ENCODE assay signal across 14 cellular contexts in the genomic region with DNA sequence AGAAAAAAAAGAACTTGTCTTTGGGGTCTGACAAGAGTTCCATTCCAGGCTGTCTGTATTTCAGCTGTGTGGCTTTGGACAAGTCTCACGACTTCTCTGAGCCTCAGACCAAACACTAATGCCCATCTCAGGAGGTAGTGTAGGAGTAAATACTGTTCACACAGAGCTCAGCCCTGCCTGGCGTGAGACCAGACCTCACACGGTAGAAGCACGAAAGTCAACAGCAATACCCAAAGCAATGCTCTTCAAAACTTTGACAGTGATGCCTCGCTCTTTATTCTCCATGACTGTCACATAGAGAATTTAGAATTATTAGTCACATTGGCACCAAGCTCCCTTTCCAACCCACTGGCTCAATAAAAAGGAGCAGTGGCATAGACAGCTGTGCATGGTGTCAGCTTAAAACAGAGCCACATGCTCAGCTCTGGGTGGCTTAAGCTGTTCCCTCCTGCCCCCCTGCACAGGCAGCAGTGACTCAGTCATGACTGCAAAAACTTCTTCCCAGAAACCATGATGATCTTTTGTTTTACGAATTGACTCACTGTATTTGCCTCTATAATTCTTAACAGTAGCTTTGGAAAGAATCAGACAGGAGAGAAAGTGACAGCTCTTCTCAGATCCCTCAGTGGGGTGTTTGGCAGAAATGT.
DNase-seq lines count a peak whose midpoint lies in the region; ATAC-seq and TF ChIP-seq lines count a peak whose summit lies in the region.
"Had no signal": no experiment of that assay in that cellular context is flagged by ENCODE, and none has a peak within 500 bp of the region (broad histone marks: within the 10 kb centered on the region; RNA-seq: fewer than 3 reads in every experiment).

No MANE protein-coding gene starts in this region.

- intact Hi-C loops in activated naive CD4-positive, alpha-beta T cell treated with anti-CD3 and anti-CD28 coated beads for 36 hours (cut with micrococcal nuclease), result loop anchor here (2.0 to 10.0 kb wide), 4 partner anchors 19 to 399 kb away; no protein-coding TSS in a partner anchor
- intact Hi-C loops in CD14-positive monocyte (cut with micrococcal nuclease) (no loop called here), Caco-2 (cut with micrococcal nuclease; ENCODE audit: unreplicated experiment) (loop anchor here (5.0 kb wide), 1 partner anchor 96 kb away; no protein-coding TSS in a partner anchor), Right ventricle myocardium superior (cut with DNase I) (no loop called here)

- H3K27me3 ChIP-seq in RWPE2 (ENCODE audit: insufficient read depth, poor library complexity, severe bottlenecking), result peaks cover under 1% of the 10 kb centered on the region
- no peaks in the 10 kb centered on the region for H3K27me3 ChIP-seq in Caco-2 (replicated peaks; ENCODE audit: control insufficient read depth, insufficient read depth, low read length)

- POLR2A ChIA-PET in Caco-2 (lab: Charles Lee), result no interaction called here

- H3K4me3 Mint-ChIP-seq in activated naive CD4-positive, alpha-beta T cell treated with anti-CD3 and anti-CD28 coated beads for 36 hours, result no peak overlapping the region
- H3K4me3 Mint-ChIP-seq in activated naive CD4-positive, alpha-beta T cell treated with anti-CD3 and anti-CD28 coated beads, Interleukin-2, amount 10 ng/mL, durations not matched to agents 7 days and 5 days, result no peak overlapping the region
- H3K4me3 Mint-ChIP-seq in CD14-positive monocyte (no peak overlapping the region), Caco-2 (ENCODE audit: unreplicated experiment) (no peak overlapping the region)
- H3K4me3 Mint-ChIP-seq: CD4-positive, alpha-beta memory T cell; IgD-negative memory B cell; T-cell had no signal

- DNase-seq in activated naive CD4-positive, alpha-beta T cell treated with anti-CD3 and anti-CD28 coated beads for 36 hours, result peak; percentile 70
- DNase-seq in activated naive CD4-positive, alpha-beta T cell treated with anti-CD3 and anti-CD28 coated beads, Interleukin-2, amount 10 ng/mL, durations not matched to agents 7 days and 5 days, result no peak
- DNase-seq in RWPE2 (ENCODE audit: low spot score), result no peak
- DNase-seq in fibroblast of peridontal ligament (ENCODE audit: extremely low read depth), result peak; percentile 70
- peak; percentile 86 for DNase-seq in stromal cell of bone marrow (ENCODE audit: low read depth)
- DNase-seq in CD14-positive monocyte (ENCODE audit: low spot score), result no peak
- no peak for DNase-seq in Caco-2
- DNase-seq in Right ventricle myocardium superior, result no peak
- DNase-seq: CD4-positive, alpha-beta memory T cell; NCI-H510A treated with DMSO at 0.1 percent for 48 hours; T-cell had no signal

- peaks cover 21% of the 10 kb centered on the region for H3K27me3 Mint-ChIP-seq in activated naive CD4-positive, alpha-beta T cell treated with anti-CD3 and anti-CD28 coated beads for 36 hours (ENCODE audit: low read depth)
- peaks cover 15% of the 10 kb centered on the region for H3K27me3 Mint-ChIP-seq in activated naive CD4-positive, alpha-beta T cell treated with anti-CD3 and anti-CD28 coated beads, Interleukin-2, amount 10 ng/mL, durations not matched to agents 7 days and 5 days
- H3K27me3 Mint-ChIP-seq in CD14-positive monocyte (ENCODE audit: low read depth in 3 of 3) (peaks cover 18 to 30% (median 19%) of the 10 kb centered on the region in 3 donors), Caco-2 (ENCODE audit: insufficient read depth, unreplicated experiment) (peaks cover 6% of the 10 kb centered on the region)

- H3K9me3 ChIP-seq in RWPE2 (ENCODE audit: severe bottlenecking) (no peaks in the 10 kb centered on the region), Caco-2 (no peaks in the 10 kb centered on the region)

- no peak overlapping the region for H3K27ac ChIP-seq in RWPE2 (ENCODE audit: poor library complexity, severe bottlenecking)
- H3K27ac ChIP-seq: dorsolateral prefrontal cortex had no signal

- TF ChIP-seq CTCF in RWPE2 (IDR thresholded peaks at IDR 0.05; ENCODE audit: poor library complexity, severe bottlenecking), result no peak
- TF ChIP-seq CTCF in CD14-positive monocyte (IDR thresholded peaks at IDR 0.05), result no peak
- TF ChIP-seq CTCF in Caco-2 (IDR thresholded peaks at IDR 0.05; ENCODE audit: insufficient read depth in 1 of 2, low read depth in 1 of 2, low read length in 1 of 2, severe bottlenecking in 1 of 2, unreplicated experiment in 1 of 2), result no peak

- BruUV-seq in Caco-2 (replicated peaks; lab: Mats Ljungman, UMichigan), result no TSS peak

- CTCF ChIA-PET in activated naive CD4-positive, alpha-beta T cell treated with anti-CD3 and anti-CD28 coated beads for 36 hours (lab: Charles Lee), result interaction anchor here (0.6 to 1.8 kb wide), 5 partner anchors 9 to 127 kb away, joined by 3 to 10 read pairs (median 3); no protein-coding TSS in a partner anchor
- CTCF ChIA-PET in activated naive CD4-positive, alpha-beta T cell treated with anti-CD3 and anti-CD28 coated beads, Interleukin-2, amount 10 ng/mL, durations not matched to agents 7 days and 5 days (lab: Charles Lee), result no interaction called here
- CTCF ChIA-PET in Caco-2 (lab: Charles Lee), result interaction anchor here (0.5 kb wide), 1 partner anchor 1093 kb away, joined by 4 read pairs; no protein-coding TSS in a partner anchor

- no peaks in the 10 kb centered on the region for H3K36me3 ChIP-seq in RWPE2 (ENCODE audit: low read depth)
- H3K36me3 ChIP-seq in Caco-2 (ENCODE audit: control insufficient read depth, insufficient read depth, low read length), result no peaks in the 10 kb centered on the region

- H3K4me1 Mint-ChIP-seq in activated naive CD4-positive, alpha-beta T cell treated with anti-CD3 and anti-CD28 coated beads for 36 hours (ENCODE audit: low read depth), result peaks cover 22% of the 10 kb centered on the region
- no peaks in the 10 kb centered on the region for H3K4me1 Mint-ChIP-seq in activated naive CD4-positive, alpha-beta T cell treated with anti-CD3 and anti-CD28 coated beads, Interleukin-2, amount 10 ng/mL, durations not matched to agents 7 days and 5 days
- H3K4me1 Mint-ChIP-seq in CD14-positive monocyte, result no peaks in the 10 kb centered on the region
- H3K4me1 Mint-ChIP-seq in Caco-2 (ENCODE audit: low read depth, unreplicated experiment), result peaks cover 13% of the 10 kb centered on the region
- H3K4me1 Mint-ChIP-seq: IgD-negative memory B cell had no signal

- peaks cover 3% of the 10 kb centered on the region for H3K9me3 Mint-ChIP-seq in activated naive CD4-positive, alpha-beta T cell treated with anti-CD3 and anti-CD28 coated beads for 36 hours
- H3K9me3 Mint-ChIP-seq in activated naive CD4-positive, alpha-beta T cell treated with anti-CD3 and anti-CD28 coated beads, Interleukin-2, amount 10 ng/mL, durations not matched to agents 7 days and 5 days, result peaks cover 3% of the 10 kb centered on the region
- H3K9me3 Mint-ChIP-seq in CD14-positive monocyte (peaks cover 0 to 4% (median 2%) of the 10 kb centered on the region in 7 donors), Caco-2 (ENCODE audit: unreplicated experiment) (peaks cover 13% of the 10 kb centered on the region)

- no peaks in the 10 kb centered on the region for H3K36me3 Mint-ChIP-seq in activated naive CD4-positive, alpha-beta T cell treated with anti-CD3 and anti-CD28 coated beads for 36 hours (ENCODE audit: low read depth)
- H3K36me3 Mint-ChIP-seq in activated naive CD4-positive, alpha-beta T cell treated with anti-CD3 and anti-CD28 coated beads, Interleukin-2, amount 10 ng/mL, durations not matched to agents 7 days and 5 days, result no peaks in the 10 kb centered on the region
- H3K36me3 Mint-ChIP-seq in CD14-positive monocyte (no peaks in the 10 kb centered on the region), Caco-2 (ENCODE audit: insufficient read depth, unreplicated experiment) (peaks cover 8% of the 10 kb centered on the region)
- H3K36me3 Mint-ChIP-seq: CD4-positive, alpha-beta memory T cell; IgD-negative memory B cell; T-cell had no signal

- peak; percentile 82 for ATAC-seq in RWPE2 (ENCODE audit: low read depth)
- no peak for ATAC-seq in Right ventricle myocardium superior (ENCODE audit: poor library complexity)
- ATAC-seq: T-cell had no signal

- H3K4me1 ChIP-seq in RWPE2 (ENCODE audit: insufficient read depth, poor library complexity, severe bottlenecking), result no peaks in the 10 kb centered on the region
- H3K4me1 ChIP-seq in Caco-2, result no peaks in the 10 kb centered on the region

- no peak overlapping the region for H3K4me3 ChIP-seq in RWPE2 (ENCODE audit: severe bottlenecking)
- no peak overlapping the region for H3K4me3 ChIP-seq in Caco-2 (ENCODE audit: low read depth, low read length)
- H3K4me3 ChIP-seq: dorsolateral prefrontal cortex had no signal

- peak overlapping the region; percentile 76 for H3K27ac Mint-ChIP-seq in activated naive CD4-positive, alpha-beta T cell treated with anti-CD3 and anti-CD28 coated beads for 36 hours
- H3K27ac Mint-ChIP-seq in activated naive CD4-positive, alpha-beta T cell treated with anti-CD3 and anti-CD28 coated beads, Interleukin-2, amount 10 ng/mL, durations not matched to agents 7 days and 5 days, result no peak overlapping the region
- H3K27ac Mint-ChIP-seq in CD14-positive monocyte (no peak overlapping the region), Caco-2 (ENCODE audit: unreplicated experiment) (no peak overlapping the region)
- H3K27ac Mint-ChIP-seq: activated T-helper 2 cell treated with anti-CD3 and anti-CD28 coated beads, Interferon-gamma antibody, Interleukin-2, Interleukin-4, amounts not matched to agents 10 μg/mL and 5 μg/mL and 100 μg/mL, durations not matched to agents 14 hours and 24 hours and 36 hours; CD4-positive, alpha-beta memory T cell; IgD-negative memory B cell; T-cell had no signal

Comparison
In these comparisons a context has a peak if more than half of its experiments do, and no peak if none do; other contexts are left out.
1. DNase-seq: peak in activated naive CD4-positive, alpha-beta T cell treated with anti-CD3 and anti-CD28 coated beads for 36 hours (single experiment), fibroblast of peridontal ligament (single experiment) and stromal cell of bone marrow (single experiment); none in activated naive CD4-positive, alpha-beta T cell treated with anti-CD3 and anti-CD28 coated beads, Interleukin-2, amount 10 ng/mL, durations not matched to agents 7 days and 5 days (single experiment), RWPE2 (single experiment), CD14-positive monocyte (single experiment), Caco-2 (0 of 2) and Right ventricle myocardium superior (single experiment).
2. intact Hi-C loops: an anchor here in activated naive CD4-positive, alpha-beta T cell treated with anti-CD3 and anti-CD28 coated beads for 36 hours (2.0 to 10.0 kb wide) and Caco-2 (5.0 kb wide); none called in CD14-positive monocyte and Right ventricle myocardium superior.